In the genomic region with DNA sequence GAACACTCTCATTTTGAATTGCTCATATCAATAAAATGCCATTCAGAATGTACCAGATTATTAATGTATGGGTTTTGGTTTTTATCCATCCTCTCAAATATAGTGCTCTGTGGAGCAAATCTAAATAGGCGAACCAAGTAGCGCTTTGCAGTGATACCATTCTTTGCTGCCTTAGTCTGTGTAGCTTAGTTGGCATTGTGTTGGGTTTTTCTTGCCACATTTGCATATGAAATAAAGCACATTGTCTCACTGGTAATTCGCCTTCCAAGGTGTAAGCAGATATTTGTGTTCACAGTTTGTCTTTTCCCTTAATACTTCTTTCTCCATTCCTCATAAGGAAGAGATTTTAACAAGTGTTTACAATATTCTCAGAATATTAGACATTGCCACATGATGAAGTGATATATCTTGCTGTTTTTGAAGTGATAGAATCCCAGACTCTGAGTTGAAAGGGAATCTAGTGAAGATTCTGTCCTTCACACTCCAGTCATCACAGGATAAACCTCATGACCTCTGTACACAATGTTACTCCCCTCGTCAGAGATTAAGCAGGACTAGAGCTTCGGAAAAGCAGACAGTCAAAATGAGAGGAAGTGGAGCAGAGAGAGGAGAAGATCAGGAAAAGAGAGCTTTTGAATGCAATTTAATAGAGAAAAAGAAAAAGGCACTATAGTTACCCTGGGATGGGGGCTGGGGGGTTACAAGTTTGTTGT, we compare ENCODE assay signal across 17 cellular contexts. TPM values are rescaled to one million over a fixed set of nuclear protein-coding genes. Genes with fewer than 3 reads are reported as not detected.
A peak's percentile ranks its signal among the peaks of the same experiment; 100 is the strongest.
DNase-seq lines count a peak whose midpoint lies in the region; TF ChIP-seq lines count a peak whose summit lies in the region.
"Had no signal": no experiment of that assay in that cellular context is flagged by ENCODE, and none has a peak within 500 bp of the region (broad histone marks: within the 10 kb centered on the region; RNA-seq: fewer than 3 reads in every experiment).

No MANE protein-coding gene starts in this region.

- peaks cover 10% of the 10 kb centered on the region for H3K4me1 ChIP-seq in smooth muscle cell (ENCODE audit: low read depth)
- H3K4me1 ChIP-seq in tibial nerve: peaks cover 0 to 6% (median 0%) of the 10 kb centered on the region in 4 donors
- H3K4me1 ChIP-seq: BE2C had no signal

- H3K4me3 Mint-ChIP-seq in HFFc6: no peak overlapping the region
- H3K4me3 Mint-ChIP-seq: CD4-positive, CD25-positive, alpha-beta regulatory T cell; CD8-positive, alpha-beta memory T cell had no signal

- no peak for TF ChIP-seq CTCF in HFFc6 (IDR thresholded peaks at IDR 0.05)
- no peak for TF ChIP-seq CTCF in smooth muscle cell (IDR thresholded peaks at IDR 0.05; ENCODE audit: borderline replicate concordance, insufficient read depth, poor library complexity, severe bottlenecking)
- no peak for TF ChIP-seq CTCF in tibial nerve (IDR thresholded peaks at IDR 0.05)

- in situ Hi-C loops in SK-MEL-5 (cut with HindIII; ENCODE audit: low pct_unique_long_range_greater_than_20kb, low sequenced_read_pairs): no loop called here

- WGBS in smooth muscle cell (ENCODE audit: low lambda C conversion rate): 54% methylated on average over 5 of the region's 5 CpGs
- WGBS in tibial nerve, 2 donors: 78 to 80% methylated on average over 5 of the region's 5 CpGs

- peaks cover 24% of the 10 kb centered on the region for H3K36me3 Mint-ChIP-seq in HFFc6 (ENCODE audit: low read depth)
- H3K36me3 Mint-ChIP-seq: CD4-positive, CD25-positive, alpha-beta regulatory T cell had no signal

- TF ChIP-seq POLR2A in tibial nerve (IDR thresholded peaks at IDR 0.05): no peak

- H3K27me3 ChIP-seq in smooth muscle cell (ENCODE audit: low read depth) (peaks cover 13% of the 10 kb centered on the region), tibial nerve (no peaks in the 10 kb centered on the region)
- H3K27me3 ChIP-seq: BE2C had no signal

- no peak for DNase-seq in HFFc6
- DNase-seq in SK-MEL-5 (ENCODE audit: low read depth, low spot score): peak; percentile 40
- peak; percentile 56 for DNase-seq in left kidney (ENCODE audit: low read depth, low spot score)
- DNase-seq in smooth muscle cell (lab: John Stamatoyannopoulos, UW; ENCODE audit: unreplicated experiment): no peak
- DNase-seq in caudate nucleus (lab: John Stamatoyannopoulos, UW): no peak
- DNase-seq in tibial nerve (ENCODE audit: low spot score in 2 of 2): no peak
- no peak for DNase-seq in NCI-H226
- DNase-seq: ACHN; BE2C; C1 segment of cervical spinal cord; CD4-positive, CD25-positive, alpha-beta regulatory T cell; CD8-positive, alpha-beta memory T cell; COR-L47 had no signal

- H3K27ac Mint-ChIP-seq in HFFc6: peak overlapping the region; percentile 67; the same call in 1 of the 2 replicates
- H3K27ac Mint-ChIP-seq: CD4-positive, CD25-positive, alpha-beta regulatory T cell had no signal

- no peaks in the 10 kb centered on the region for H3K9me3 ChIP-seq in smooth muscle cell (replicated peaks; ENCODE audit: low read depth)
- peaks cover 0 to 4% (median 0%) of the 10 kb centered on the region in 4 donors for H3K9me3 ChIP-seq in tibial nerve
- H3K9me3 ChIP-seq: BE2C, HAP-1 had no signal

- no peak overlapping the region for H3K4me2 ChIP-seq in smooth muscle cell

- no peak overlapping the region for H3K9ac ChIP-seq in smooth muscle cell (ENCODE audit: low read depth)

- H3K27ac ChIP-seq in smooth muscle cell (ENCODE audit: low read depth) (no peak overlapping the region), caudate nucleus (ENCODE audit: low read depth, low read length) (no peak overlapping the region), tibial nerve (no peak overlapping the region)
- H3K27ac ChIP-seq: HL-60 had no signal

- H3K4me1 Mint-ChIP-seq in HFFc6 (ENCODE audit: low read depth): peaks cover 68% of the 10 kb centered on the region
- H3K4me1 Mint-ChIP-seq: CD4-positive, CD25-positive, alpha-beta regulatory T cell; CD8-positive, alpha-beta memory T cell had no signal

- no peaks in the 10 kb centered on the region for H3K79me2 ChIP-seq in smooth muscle cell (ENCODE audit: low read depth)

- no peaks in the 10 kb centered on the region for H3K36me3 ChIP-seq in smooth muscle cell (ENCODE audit: low read depth)
- H3K36me3 ChIP-seq in tibial nerve: no peaks in the 10 kb centered on the region
- H3K36me3 ChIP-seq: BE2C, HAP-1 had no signal

- no peaks in the 10 kb centered on the region for H3K9me3 Mint-ChIP-seq in HFFc6

- no peak overlapping the region for H3K4me3 ChIP-seq in smooth muscle cell
- H3K4me3 ChIP-seq in tibial nerve: no peak overlapping the region
- H3K4me3 ChIP-seq: HAP-1, K562 had no signal

- H4K20me1 ChIP-seq in smooth muscle cell (ENCODE audit: low read depth): no peaks in the 10 kb centered on the region

- no peaks in the 10 kb centered on the region for H3F3A ChIP-seq in smooth muscle cell (ENCODE audit: low read depth)

- no peak for TF ChIP-seq EP300 in tibial nerve (IDR thresholded peaks at IDR 0.05)

- peak overlapping the region; percentile 73 for H2AFZ ChIP-seq in smooth muscle cell (ENCODE audit: low read depth)

- H3K27me3 Mint-ChIP-seq in HFFc6 (ENCODE audit: insufficient read depth): peaks cover 4% of the 10 kb centered on the region

RNA-seq across cellular contexts. Expression of a gene that starts 16.5 kb away (rescaled TPM):
- under 1 TPM in 4 of 6 experiments, not detected in 2; 0.59 to 0.65 (median 0.60) TPM for total RNA-seq in HFFc6 (2021; fragmentation: NEBNext Ultra II Directional; extraction: Animal tissue kit (Norgen Biotek cat#: 25700))
- 0.29 TPM in 1 of 2 replicates, not detected in the other for total RNA-seq in SK-MEL-5 (2014; rRNA removed; shearing (Covaris generic))
- polyA plus RNA-seq in SK-MEL-5 (2015; cell fraction: cytosol; rRNA removed): not detected in 2 replicates
- 0.94 and 1.8 TPM in 2 replicates for polyA plus RNA-seq in SK-MEL-5 (2015; cell fraction: nucleus; rRNA removed)
- not detected in 2 replicates for total RNA-seq in smooth muscle cell
- polyA plus RNA-seq in smooth muscle cell: 0.57 and 0.91 TPM in 2 replicates
- not detected for total RNA-seq in tibial nerve
- total RNA-seq: CD4-positive, CD25-positive, alpha-beta regulatory T cell; CD8-positive, alpha-beta memory T cell; H4; K562 had no signal
- polyA plus RNA-seq: CD4-positive, CD25-positive, alpha-beta regulatory T cell; CD8-positive, alpha-beta memory T cell; K562 had no signal

RNA-seq across cellular contexts. Expression of a gene that starts 52.1 kb away (rescaled TPM):
- total RNA-seq in HFFc6 (2021; fragmentation: NEBNext Ultra II Directional; extraction: Animal tissue kit (Norgen Biotek cat#: 25700)): 1,000 to 10,000 TPM; 1,095 to 1,408 (median 1,232) TPM
- total RNA-seq in SK-MEL-5 (2014; rRNA removed; shearing (Covaris generic)): 634 and 733 TPM in 2 replicates
- 724 and 832 TPM in 2 replicates for polyA plus RNA-seq in SK-MEL-5 (2015; cell fraction: cytosol; rRNA removed)
- polyA plus RNA-seq in SK-MEL-5 (2015; cell fraction: nucleus; rRNA removed): 129 and 132 TPM in 2 replicates
- total RNA-seq in smooth muscle cell: 504 and 563 TPM in 2 replicates
- 291 and 418 TPM in 2 replicates for polyA plus RNA-seq in smooth muscle cell
- total RNA-seq in tibial nerve: 100 to 1,000 TPM; 190 to 448 (median 302) TPM

Comparison
In these comparisons a context has a peak if more than half of its experiments do, and no peak if none do; other contexts are left out.
1. DNase-seq: peak in SK-MEL-5 (single experiment) and left kidney (single experiment); none in HFFc6 (single experiment), smooth muscle cell (single experiment), caudate nucleus (0 of 61), tibial nerve (0 of 2) and NCI-H226 (single experiment).